In the genomic region with DNA sequence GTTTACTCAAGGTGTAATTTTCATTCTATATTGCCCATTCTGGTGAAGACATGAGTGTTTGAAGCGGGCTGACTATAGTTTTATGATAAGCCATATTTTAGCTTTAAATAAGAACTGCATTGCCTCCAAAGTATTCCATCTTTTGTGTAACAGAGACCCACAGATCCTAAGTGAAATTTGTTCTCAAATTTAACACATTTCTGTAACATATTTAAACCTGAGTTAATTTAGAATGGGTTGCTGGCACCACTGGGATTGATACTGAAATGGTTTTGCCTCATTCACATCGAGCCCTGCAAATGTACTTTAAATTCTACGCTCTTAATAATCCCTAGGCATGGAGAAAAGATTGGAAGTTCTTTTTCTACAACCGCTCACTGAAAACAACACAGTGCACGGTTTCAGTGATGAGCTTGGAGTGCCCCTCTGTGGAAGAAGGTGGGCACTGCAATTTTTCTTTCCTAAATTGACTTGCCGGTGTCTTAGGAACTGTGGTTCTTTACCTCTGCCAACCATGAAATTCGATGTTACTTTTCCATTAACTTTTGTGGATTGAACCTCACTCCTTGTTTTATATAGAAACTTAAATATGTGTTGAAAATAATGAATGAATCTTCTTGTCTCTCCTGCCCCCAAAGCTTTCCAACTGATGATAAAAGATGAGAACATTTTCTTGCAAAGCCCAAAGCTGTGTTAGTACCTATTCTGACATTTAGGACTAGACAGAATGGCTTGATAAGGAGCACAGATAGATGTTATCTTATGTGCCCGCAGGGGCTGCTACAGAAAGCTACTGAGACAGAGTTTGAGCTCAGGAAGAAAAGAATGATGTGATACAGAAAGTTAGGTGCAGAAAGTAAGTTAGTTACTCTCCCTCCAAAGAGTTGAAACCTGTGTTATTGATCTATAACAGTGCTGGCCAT, we compare ENCODE assay signal across 8 cellular contexts.
DNase-seq lines count a peak whose midpoint lies in the region; ATAC-seq, FAIRE-seq and TF ChIP-seq lines count a peak whose summit lies in the region.

No MANE protein-coding gene starts in this region.

- TF ChIP-seq POLR2A in esophagus squamous epithelium (IDR thresholded peaks at IDR 0.05): no peak
- TF ChIP-seq POLR2A in stomach (IDR thresholded peaks at IDR 0.05): no peak

- ATAC-seq in GM21360 (IDR thresholded peaks at IDR 0.05; ENCODE audit: unreplicated experiment) (peak; percentile 62), naive B cell (ENCODE audit: low read depth in 2 of 2) (peak; percentile 29 to 55)

- peak overlapping the region; percentile 74 to 92 (median 85) for H3K4me3 Mint-ChIP-seq in naive B cell

- H3K9me3 ChIP-seq in NT2/D1 (ENCODE audit: insufficient read depth, low read length) (no peaks in the 10 kb centered on the region), esophagus squamous epithelium (no peaks in the 10 kb centered on the region), stomach (no peaks in the 10 kb centered on the region)

- H3K4me1 ChIP-seq in NT2/D1 (ENCODE audit: insufficient read depth, insufficient read length) (no peaks in the 10 kb centered on the region), esophagus squamous epithelium (peaks cover 9 to 52% (median 9%) of the 10 kb centered on the region in 3 donors), stomach (peaks cover 10 to 21% (median 18%) of the 10 kb centered on the region in 4 donors)

- peak; percentile 84 for FAIRE-seq in D721Med (lab: Jason Lieb, UNC)

- no peaks in the 10 kb centered on the region for H3K36me3 ChIP-seq in NT2/D1 (ENCODE audit: insufficient read depth, insufficient read length, low read length)
- H3K36me3 ChIP-seq in esophagus squamous epithelium: no peaks in the 10 kb centered on the region
- H3K36me3 ChIP-seq in stomach: no peaks in the 10 kb centered on the region

- H3K4me3 ChIP-seq in NT2/D1 (ENCODE audit: insufficient read length, low read depth) (peak overlapping the region; percentile 55), esophagus squamous epithelium (peak overlapping the region in 3 of 4 donors; percentile 53 to 73 (median 61)), stomach (peak overlapping the region; percentile 56 to 62 (median 59))

- 5 to 7% methylated on average over 8 of the region's 8 CpGs for WGBS in esophagus squamous epithelium, 2 donors
- WGBS in stomach, 5 donors: 3 to 5% (median 4%) methylated on average over 8 of the region's 8 CpGs

- H3K27ac Mint-ChIP-seq in naive B cell: peak overlapping the region in 3 of 6 donors; percentile 39 to 82 (median 54)

- H3K27ac ChIP-seq in esophagus squamous epithelium (peak overlapping the region; percentile 59 to 92 (median 86)), stomach (peak overlapping the region in 4 of 5 donors; percentile 74 to 85 (median 78))

- H3K9me3 Mint-ChIP-seq in naive B cell: no peaks in the 10 kb centered on the region

- TF ChIP-seq CTCF in D721Med (IDR thresholded peaks at IDR 0.05; ENCODE audit: insufficient read depth, missing control alignments): peak; percentile 96
- peak; percentile 76 to 95 (median 86) for TF ChIP-seq CTCF in esophagus squamous epithelium (IDR thresholded peaks at IDR 0.05)
- TF ChIP-seq CTCF in stomach (IDR thresholded peaks at IDR 0.05): peak in 5 of 7 experiments; percentile 75 to 88 (median 82)

- peaks cover 4 to 11% (median 8%) of the 10 kb centered on the region in 3 donors for H3K4me1 Mint-ChIP-seq in naive B cell

- H3K27me3 ChIP-seq in NT2/D1 (ENCODE audit: insufficient read depth, insufficient read length) (peaks cover 11% of the 10 kb centered on the region), esophagus squamous epithelium (peaks cover 0 to 53% (median 0%) of the 10 kb centered on the region in 4 donors), stomach (peaks cover 0 to 17% (median 8%) of the 10 kb centered on the region in 3 donors)

- DNase-seq in D721Med (ENCODE audit: insufficient read length, low spot score) (peak; percentile 27), HT1080 (ENCODE audit: low read depth) (peak; percentile 74), NT2/D1 (ENCODE audit: low read depth, low spot score) (peak; percentile 70), activated T-cell treated with anti-CD3 and anti-CD28 coated beads for 4 hours (peak; percentile 47), esophagus squamous epithelium (lab: John Stamatoyannopoulos, UW) (no peak), naive B cell (peak; percentile 49), stomach (peak; percentile 77)

- TF ChIP-seq EP300 in stomach (IDR thresholded peaks at IDR 0.05): no peak

- intact Hi-C loops in esophagus squamous epithelium (cut with DNase I) (no loop called here), stomach (cut with DNase I; ENCODE audit: low total_unique reads) (no loop called here)

- H3K27me3 Mint-ChIP-seq in naive B cell: peaks cover 26 to 48% (median 42%) of the 10 kb centered on the region in 3 donors

- H3K36me3 Mint-ChIP-seq in naive B cell: no peaks in the 10 kb centered on the region

- H3K9ac ChIP-seq in NT2/D1 (ENCODE audit: insufficient read length, low read depth): peak overlapping the region; percentile 79
